In genomic region chr4:4829837-4830236, GRCh38 we compare ENCODE assay signal across 11 cellular contexts. TPM values are rescaled to one million over a fixed set of nuclear protein-coding genes. Genes with fewer than 3 reads are reported as not detected.
"Had no signal": no experiment of that assay in that cellular context is flagged by ENCODE, and none has a peak within 500 bp of the region (broad histone marks: within the 10 kb centered on the region; RNA-seq: fewer than 3 reads in every experiment).

No MANE protein-coding gene starts in this region.

- H3K9me3 Mint-ChIP-seq: GM23338, HFFc6 had no signal

- DNase-seq: GM23248, GOT3, H7, H9, HCEC 1CT, HFFc6 had no signal

- H3K36me3 ChIP-seq: HAP-1 had no signal

- H3K4me3 Mint-ChIP-seq: GM23338, H9, HFFc6 had no signal

- H3K9ac ChIP-seq: GM23248 had no signal

- H3K9me3 ChIP-seq: HAP-1 had no signal

- H3K27ac ChIP-seq: GM23248 had no signal

- H2AFZ ChIP-seq: GM23248, GM23338 had no signal

- ATAC-seq: GM23338, HCT116 had no signal

- H3K27ac Mint-ChIP-seq: GM23338, H9, HFFc6 had no signal

- H3K4me1 ChIP-seq: HAP-1 had no signal

- H3K4me2 ChIP-seq: GM23338 had no signal

- H3K4me3 ChIP-seq: GM23248, GM23338, HAP-1 had no signal

- H3K4me1 Mint-ChIP-seq: GM23338, H9 had no signal

- FAIRE-seq: H1, H54 had no signal

RNA-seq across cellular contexts. Expression of gene MSX1, which starts 29.6 kb away (rescaled TPM):
- total RNA-seq: GM23338, H1, H9 had no signal
